9 cellular contexts compared by ENCODE assay signal in genomic region chr12:106113042-106113441, GRCh38. TPM values are rescaled to one million over a fixed set of nuclear protein-coding genes. Genes with fewer than 3 reads are reported as not detected.
A peak's percentile ranks its signal among the peaks of the same experiment; 100 is the strongest.
DNase-seq lines count a peak whose midpoint lies in the region; ATAC-seq, FAIRE-seq and TF ChIP-seq lines count a peak whose summit lies in the region.
"Had no signal": no experiment of that assay in that cellular context is flagged by ENCODE, and none has a peak within 500 bp of the region (broad histone marks: within the 10 kb centered on the region; RNA-seq: fewer than 3 reads in every experiment).

No MANE protein-coding gene starts in this region.

- CTCF ChIA-PET in A549 (lab: Yijun Ruan, JAX) = interaction anchor here (0.8 to 10.7 kb wide), 4 partner anchors 14 to 693 kb away, joined by 3 to 96 read pairs (median 18); no protein-coding TSS in a partner anchor

- FAIRE-seq in A549 (lab: Jason Lieb, UNC) = no peak

- H3K27ac ChIP-seq in A549 (peak overlapping the region; percentile 87 to 99), hepatocyte (no peak overlapping the region)

- in situ Hi-C loops in ACHN (cut with HindIII; ENCODE audit: low pct_ligation_motif_present, low pct_unique_long_range_greater_than_20kb, low sequenced_read_pairs) = no loop called here

- no peaks in the 10 kb centered on the region for H4K20me1 ChIP-seq in hepatocyte (ENCODE audit: insufficient read depth, poor library complexity, severe bottlenecking)

- DNase-seq in A549 (ENCODE audit: low read depth in 1 of 2, low spot score in 1 of 2) (no peak), astrocyte of the hippocampus (ENCODE audit: low read depth, low spot score) (peak; percentile 56), myocyte (ENCODE audit: low read depth) (peak; percentile 91), anterior cingulate cortex (lab: John Stamatoyannopoulos, UW) (no peak), ACHN (no peak), NCI-H446 treated with DMSO at 0.1 percent for 48 hours (lab: John Stamatoyannopoulos, UW) (no peak), hepatocyte (ENCODE audit: low spot score) (no peak)
- DNase-seq: amniotic stem cell had no signal

- H3K9me3 ChIP-seq in A549 (no peaks in the 10 kb centered on the region), hepatocyte (ENCODE audit: low read depth) (no peaks in the 10 kb centered on the region)

- peak in 1 of 2 experiments; percentile 3; a peak in 3 of 6 replicates for ATAC-seq in A549
- peak; percentile 43 for ATAC-seq in HG02852 (IDR thresholded peaks at IDR 0.05; ENCODE audit: unreplicated experiment)

- H3K4me1 ChIP-seq in A549 (peaks cover 99% of the 10 kb centered on the region), hepatocyte (ENCODE audit: insufficient read depth) (peaks cover 62% of the 10 kb centered on the region)

- H3K4me2 ChIP-seq in A549 = peak overlapping the region; percentile 64
- no peak overlapping the region for H3K4me2 ChIP-seq in hepatocyte

- H3K36me3 ChIP-seq in hepatocyte (replicated peaks; ENCODE audit: insufficient read depth, low read depth) = no peaks in the 10 kb centered on the region

- TF ChIP-seq RAD21 in A549 (conservative IDR thresholded peaks at IDR 0.05 in 1 of 2, IDR thresholded peaks at IDR 0.05 in 1 of 2) = no peak

- no peak overlapping the region for H2AFZ ChIP-seq in hepatocyte

- WGBS in A549 (ENCODE audit: missing lambda C conversion rate) = 26% methylated on average over 6 of the region's 6 CpGs
- WGBS in hepatocyte (ENCODE audit: low lambda C conversion rate, missing lambda C conversion rate) = 70% methylated on average over 6 of the region's 6 CpGs

- no peak for TF ChIP-seq EP300 in A549 (IDR thresholded peaks at IDR 0.05)

- H3K79me2 ChIP-seq in hepatocyte = peaks cover 64% of the 10 kb centered on the region

- H3K4me3 ChIP-seq in A549 = no peak overlapping the region
- H3K4me3 ChIP-seq in hepatocyte = no peak overlapping the region

- no peak for TF ChIP-seq CTCF in A549 (IDR thresholded peaks at IDR 0.05)
- TF ChIP-seq CTCF in hepatocyte (IDR thresholded peaks at IDR 0.05; ENCODE audit: poor library complexity) = no peak

- H3K9me2 ChIP-seq in hepatocyte (replicated peaks; ENCODE audit: insufficient read depth) = no peaks in the 10 kb centered on the region

- no peak for TF ChIP-seq POLR2A in A549 (IDR thresholded peaks at IDR 0.05; ENCODE audit: low read length)

- POLR2A ChIA-PET in A549 (lab: Yijun Ruan, JAX) = interaction anchor here (1.4 kb wide), 1 partner anchor 26 kb away, joined by 5 read pairs; the partner anchor contains the start of gene NUAK1

- H3K27me3 ChIP-seq in hepatocyte = no peaks in the 10 kb centered on the region

TF ChIP-seq in A549, 52 proteins besides CTCF, POLR2A, EP300 and RAD21:
- TF ChIP-seq MAFK (IDR thresholded peaks at IDR 0.05; ENCODE audit: partially characterized antibody) (peak; percentile 43), GATA3 (IDR thresholded peaks at IDR 0.05; ENCODE audit: borderline replicate concordance) (peak; percentile 10; the same call in 1 of the 2 replicates), MAX (IDR thresholded peaks at IDR 0.05) (peak; percentile 5; the same call in 1 of the 2 replicates), BHLHE40 (IDR thresholded peaks at IDR 0.05; ENCODE audit: low read depth, low read length) (no peak)

RNA-seq across cellular contexts. Expression of gene NUAK1, which starts 25.7 kb away (rescaled TPM):
- polyA plus RNA-seq in A549 (2011; rRNA removed) (22.3 and 25.4 TPM in 2 replicates), A549 (2017; fragmentation: RNase III; extraction: RNeasy Plus Mini Kit Qiagen cat#74134 plus additional on column Dnase treatment) (18.1 to 23.5 TPM (median 20.8 TPM) in 3 replicates), hepatocyte (2.5 and 3.5 TPM in 2 replicates)
- polyA plus RNA-seq in A549 (2012; cell fraction: cytosol; rRNA removed) = 10.1 and 12.6 TPM in 2 replicates
- 15.0 and 19.7 TPM in 2 replicates for polyA plus RNA-seq in A549 (2012; cell fraction: nucleus; rRNA removed)
- 36.7 and 38.4 TPM in 2 replicates for polyA minus RNA-seq in A549 (2011; rRNA and poly(A)+ RNA removed)
- total RNA-seq in myocyte (40.7 and 66.7 TPM in 2 replicates), hepatocyte (5.3 and 13.0 TPM in 2 replicates)
- polyA plus RNA-seq in myocyte (2012) = 76.0 TPM

Comparison
In these comparisons a context has a peak if more than half of its experiments do, and no peak if none do; other contexts are left out.
1. DNase-seq: peak in astrocyte of the hippocampus (single experiment) and myocyte (single experiment); none in A549 (0 of 2), anterior cingulate cortex (0 of 58), ACHN (single experiment), NCI-H446 treated with DMSO at 0.1 percent for 48 hours (single experiment) and hepatocyte (single experiment).